In the genomic region with DNA sequence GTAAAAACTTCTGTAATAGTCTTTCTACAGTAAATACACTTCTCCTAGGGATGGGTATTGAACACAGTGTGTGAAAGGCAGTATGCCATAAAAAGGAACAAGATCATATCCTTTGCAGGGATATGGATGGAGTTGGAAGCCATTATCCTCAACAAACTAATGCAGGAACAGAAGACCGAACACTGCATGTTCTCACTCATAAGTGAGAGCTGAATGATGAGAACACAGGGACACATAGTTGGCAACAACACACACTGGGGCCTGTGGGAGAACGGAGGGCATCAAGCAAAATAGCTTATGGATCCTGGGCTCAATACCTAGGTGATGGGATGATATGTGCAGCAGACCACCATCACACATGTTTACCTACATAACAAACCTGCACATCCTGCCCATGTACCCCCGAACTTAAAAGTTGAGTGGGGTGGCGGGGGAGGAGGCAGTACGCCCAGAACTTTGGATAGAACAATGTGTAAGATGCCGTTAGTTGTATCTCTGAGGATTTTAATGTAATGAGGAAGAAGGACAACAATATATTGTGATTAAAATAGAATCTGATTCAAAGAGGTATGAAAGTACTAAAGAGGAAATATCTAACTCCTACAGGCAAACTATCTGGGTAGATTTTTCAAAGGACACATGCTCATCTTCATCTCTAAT, we compare ENCODE assay signal across 22 cellular contexts.
"Had no signal": no experiment of that assay in that cellular context is flagged by ENCODE, and none has a peak within 500 bp of the region (broad histone marks: within the 10 kb centered on the region; RNA-seq: fewer than 3 reads in every experiment).

No MANE protein-coding gene starts in this region.

- H3K27ac ChIP-seq: adrenal gland, KMS-11, Peyer's patch, RWPE1 had no signal

- H3K4me1 ChIP-seq: Peyer's patch had no signal

- ATAC-seq: activated CD4-positive, CD25-positive, alpha-beta regulatory T cell treated with anti-CD3 and anti-CD28 coated beads, Interleukin-2, amount 50 U/mL, for 24 hours; activated CD8-positive, alpha-beta T cell treated with anti-CD3 and anti-CD28 coated beads, Interleukin-2, amount 10 ng/mL, durations not matched to agents 7 days and 5 days had no signal

- H3K9ac ChIP-seq: KMS-11 had no signal

- H3K36me3 ChIP-seq: adrenal gland, Peyer's patch had no signal

- H3K4me3 ChIP-seq: adrenal gland, Peyer's patch had no signal

- H3K4me2 ChIP-seq: KMS-11 had no signal

- DNase-seq: activated CD4-positive, alpha-beta T cell treated with anti-CD3 and anti-CD28 coated beads for 48 hours; activated CD4-positive, alpha-beta T cell treated with anti-CD3 and anti-CD28 coated beads, Interleukin-2, amount 50 U/mL, for 4 hours; activated CD8-positive, alpha-beta memory T cell treated with anti-CD3 and anti-CD28 coated beads, Interleukin-2, amount 50 U/mL, for 48 hours; activated CD8-positive, alpha-beta T cell treated with anti-CD3 and anti-CD28 coated beads, Interleukin-2, amount 10 ng/mL, durations not matched to agents 7 days and 5 days; activated naive CD4-positive, alpha-beta T cell treated with anti-CD3 and anti-CD28 coated beads, Interleukin-2, amount 50 U/mL, for 16 hours; activated naive CD8-positive, alpha-beta T cell treated with anti-CD3 and anti-CD28 coated beads, Interleukin-2, amount 10 ng/mL, durations not matched to agents 7 days and 5 days; activated T-cell treated with anti-CD3 and anti-CD28 coated beads, Interleukin-2, amount 50 U/mL, for 1 hour; adrenal gland; MV-4-11; NCI-H1092 treated with DMSO at 0.1 percent for 48 hours; NCI-H1417 treated with DMSO at 0.1 percent for 48 hours; NCI-H1694 treated with DMSO at 0.1 percent for 48 hours; NCI-H2029 treated with DMSO at 0.1 percent for 48 hours; NCI-H345; NCI-H510A; NCI-H526 treated with DMSO at 0.1 percent for 48 hours; NCI-H82; Peyer's patch; SHP77 treated with DMSO at 0.1 percent for 48 hours had no signal

- H3K27me3 ChIP-seq: adrenal gland, Peyer's patch had no signal

- H3K9me3 ChIP-seq: adrenal gland, Peyer's patch had no signal
